ENCODE assay signal across 17 cellular contexts in the genomic region with DNA sequence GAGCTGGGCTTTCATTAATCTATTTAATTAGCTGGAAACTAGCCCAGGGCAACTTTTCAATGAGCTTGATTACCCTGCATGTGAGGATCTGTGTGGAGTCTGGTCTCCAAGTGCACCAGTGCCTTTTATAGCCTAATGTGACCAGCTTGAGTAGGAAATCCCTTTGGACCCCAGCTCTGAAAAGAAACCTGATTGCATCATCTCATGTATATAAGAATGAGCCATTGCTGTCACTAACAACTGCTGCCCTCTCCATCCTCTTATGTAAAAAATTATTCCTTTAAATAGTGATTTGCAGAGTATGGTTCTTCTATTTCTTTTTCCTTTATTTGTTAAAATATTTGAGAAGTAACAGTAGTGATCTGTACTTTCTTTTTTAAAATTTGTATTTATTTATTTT.
A peak's percentile ranks its signal among the peaks of the same experiment; 100 is the strongest.
DNase-seq lines count a peak whose midpoint lies in the region; ATAC-seq, FAIRE-seq and TF ChIP-seq lines count a peak whose summit lies in the region.
"Had no signal": no experiment of that assay in that cellular context is flagged by ENCODE, and none has a peak within 500 bp of the region (broad histone marks: within the 10 kb centered on the region; RNA-seq: fewer than 3 reads in every experiment).

No MANE protein-coding gene starts in this region.

- FAIRE-seq in HepG2 (lab: Jason Lieb, UNC) (no peak), H1 (lab: Jason Lieb, UNC) (no peak)

- H2BK20ac ChIP-seq in H1 (ENCODE audit: low read length): no peak overlapping the region

- H3K56ac ChIP-seq in H1 (replicated peaks; ENCODE audit: insufficient read length, low read depth, low read length): no peak overlapping the region

- H3K4me2 ChIP-seq in HepG2 (ENCODE audit: low read depth, low read length) (no peak overlapping the region), H1 (ENCODE audit: insufficient read depth in 1 of 2, low read depth in 2 of 2, low read length in 2 of 2) (no peak overlapping the region), smooth muscle cell (peak overlapping the region; percentile 6)
- H3K4me2 ChIP-seq: BLaER1 treated with 17β-estradiol and CSF1 and Interleukin-3, amounts not matched to agents 10 nM and 100 nM; KMS-11 had no signal

- H3K27me3 Mint-ChIP-seq in CD14-positive monocyte (ENCODE audit: low read depth in 3 of 3): no peaks in the 10 kb centered on the region

- intact Hi-C loops in HepG2 (cut with micrococcal nuclease; ENCODE audit: unreplicated experiment): no loop called here
- intact Hi-C loops in right lobe of liver (cut with DNase I): no loop called here
- intact Hi-C loops in CD14-positive monocyte (cut with micrococcal nuclease): no loop called here

- TF ChIP-seq EP300 in HepG2 (IDR thresholded peaks at IDR 0.05; ENCODE audit: low read depth in 2 of 2, low read length in 2 of 2) (no peak), HepG2 (CRISPR knock-in tag; IDR thresholded peaks at IDR 0.05; ENCODE audit: borderline replicate concordance) (no peak), H1 (IDR thresholded peaks at IDR 0.05; ENCODE audit: borderline replicate concordance in 1 of 2, low read depth in 2 of 2, low read length in 2 of 2) (no peak)

- no peak overlapping the region for H3K4me3 ChIP-seq in HepG2 (replicated peaks in 1 of 3; ENCODE audit: insufficient read depth in 1 of 3, low read depth in 2 of 3, low read length in 3 of 3)
- H3K4me3 ChIP-seq in right lobe of liver: no peak overlapping the region
- no peak overlapping the region for H3K4me3 ChIP-seq in H1 (ENCODE audit: extremely low read depth in 1 of 4, insufficient read depth in 2 of 4, low read depth in 3 of 4, low read length in 4 of 4)
- H3K4me3 ChIP-seq in smooth muscle cell: no peak overlapping the region
- H3K4me3 ChIP-seq: BLaER1 treated with 17β-estradiol and CSF1 and Interleukin-3, amounts not matched to agents 10 nM and 100 nM had no signal

- no peak overlapping the region for H2BK15ac ChIP-seq in H1 (ENCODE audit: low read length)

- no peak overlapping the region for H2AK5ac ChIP-seq in H1 (ENCODE audit: low read depth, low read length)

- ATAC-seq in HepG2 (no peak), right lobe of liver (no peak), GM21576 (IDR thresholded peaks at IDR 0.05; ENCODE audit: unreplicated experiment) (no peak)

- H3K27me3 ChIP-seq in HepG2 (ENCODE audit: control insufficient read depth in 1 of 2, insufficient read depth in 2 of 2, low read length in 2 of 2) (no peaks in the 10 kb centered on the region; a peak in 1 of 5 replicates), right lobe of liver (no peaks in the 10 kb centered on the region), H1 (replicated peaks in 1 of 4; ENCODE audit: control insufficient read depth in 3 of 4, extremely low read depth in 1 of 4, insufficient read depth in 3 of 4, low read length in 3 of 4) (no peaks in the 10 kb centered on the region), smooth muscle cell (ENCODE audit: low read depth) (no peaks in the 10 kb centered on the region)
- H3K27me3 ChIP-seq: BLaER1 treated with 17β-estradiol and CSF1 and Interleukin-3, amounts not matched to agents 10 nM and 100 nM had no signal

- no peak overlapping the region for H3K14ac ChIP-seq in H1 (ENCODE audit: insufficient read length)

- no peak overlapping the region for H3K27ac Mint-ChIP-seq in CD14-positive monocyte

- peaks cover 0 to 6% (median 0%) of the 10 kb centered on the region in 7 donors for H3K9me3 Mint-ChIP-seq in CD14-positive monocyte

- H2BK5ac ChIP-seq in H1 (ENCODE audit: low read depth, low read length): no peak overlapping the region

- no peak overlapping the region for H3K18ac ChIP-seq in H1 (ENCODE audit: extremely low read depth, low read length)

- TF ChIP-seq RAD21 in HepG2 (CRISPR knock-in tag; IDR thresholded peaks at IDR 0.05) (no peak), H1 (IDR thresholded peaks at IDR 0.05 in 1 of 2, conservative IDR thresholded peaks at IDR 0.05 in 1 of 2; ENCODE audit: low read depth in 2 of 2, low read length in 2 of 2) (no peak)

- H4K5ac ChIP-seq in H1 (ENCODE audit: insufficient read length, low read depth, low read length): no peak overlapping the region

- H3K4me1 Mint-ChIP-seq in CD14-positive monocyte: no peaks in the 10 kb centered on the region

- H3K36me3 ChIP-seq in HepG2 (replicated peaks in 1 of 2; ENCODE audit: control insufficient read depth in 1 of 2, insufficient read depth in 2 of 2, low read length in 2 of 2) (no peaks in the 10 kb centered on the region), right lobe of liver (no peaks in the 10 kb centered on the region), H1 (ENCODE audit: control insufficient read depth in 2 of 4, insufficient read depth in 4 of 4, low read length in 3 of 4) (no peaks in the 10 kb centered on the region), smooth muscle cell (ENCODE audit: low read depth) (no peaks in the 10 kb centered on the region)
- H3K36me3 ChIP-seq: BLaER1 treated with 17β-estradiol and CSF1 and Interleukin-3, amounts not matched to agents 10 nM and 100 nM had no signal

- H4K8ac ChIP-seq in H1 (ENCODE audit: extremely low read depth, insufficient read depth, low read length): no peak overlapping the region

- no peaks in the 10 kb centered on the region for H3K23me2 ChIP-seq in H1 (ENCODE audit: low read depth, low read length)

- H3K9me3 ChIP-seq in HepG2 (ENCODE audit: low read length): no peaks in the 10 kb centered on the region
- H3K9me3 ChIP-seq in right lobe of liver: no peaks in the 10 kb centered on the region
- H3K9me3 ChIP-seq in H1 (ENCODE audit: insufficient read depth in 2 of 2, low read depth in 1 of 2, low read length in 1 of 2): no peaks in the 10 kb centered on the region
- H3K9me3 ChIP-seq in smooth muscle cell (replicated peaks; ENCODE audit: low read depth): no peaks in the 10 kb centered on the region

- POLR2A ChIA-PET in HepG2 (lab: Yijun Ruan, JAX): no interaction called here
- POLR2A ChIA-PET in H1 (lab: Charles Lee; ENCODE audit: partially characterized antibody): interaction anchor here (0.8 kb wide), 1 partner anchor 249 kb away, joined by 3 read pairs; no protein-coding TSS in a partner anchor

- H3K4me1 ChIP-seq in HepG2 (ENCODE audit: insufficient read depth, low read length) (no peaks in the 10 kb centered on the region), right lobe of liver (no peaks in the 10 kb centered on the region), H1 (replicated peaks in 1 of 4; ENCODE audit: control insufficient read depth in 3 of 4, insufficient read depth in 4 of 4, low read length in 3 of 4) (no peaks in the 10 kb centered on the region), smooth muscle cell (ENCODE audit: low read depth) (peaks cover 9% of the 10 kb centered on the region)
- H3K4me1 ChIP-seq: BLaER1 treated with 17β-estradiol and CSF1 and Interleukin-3, amounts not matched to agents 10 nM and 100 nM had no signal

- H2AFZ ChIP-seq in HepG2 (ENCODE audit: low read length): no peak overlapping the region
- H2AFZ ChIP-seq in H1 (ENCODE audit: low read length): no peak overlapping the region
- H2AFZ ChIP-seq in smooth muscle cell (ENCODE audit: low read depth): no peak overlapping the region

- no peaks in the 10 kb centered on the region for H4K20me1 ChIP-seq in HepG2 (ENCODE audit: insufficient read depth, low read length)
- no peaks in the 10 kb centered on the region for H4K20me1 ChIP-seq in H1 (replicated peaks in 1 of 2; ENCODE audit: control insufficient read depth in 1 of 2, insufficient read depth in 2 of 2, low read length in 2 of 2)
- no peaks in the 10 kb centered on the region for H4K20me1 ChIP-seq in smooth muscle cell (ENCODE audit: low read depth)
- H4K20me1 ChIP-seq: BLaER1 treated with 17β-estradiol and CSF1 and Interleukin-3, amounts not matched to agents 10 nM and 100 nM had no signal

- TF ChIP-seq CTCF in HepG2 (CRISPR knock-in tag; IDR thresholded peaks at IDR 0.05): no peak
- TF ChIP-seq CTCF in right lobe of liver (IDR thresholded peaks at IDR 0.05): no peak
- no peak for TF ChIP-seq CTCF in H1 (IDR thresholded peaks at IDR 0.05; ENCODE audit: control extremely low read depth in 1 of 3, insufficient read depth in 1 of 3, low read depth in 1 of 3, low read length in 3 of 3)
- TF ChIP-seq CTCF in smooth muscle cell (IDR thresholded peaks at IDR 0.05; ENCODE audit: borderline replicate concordance, insufficient read depth, poor library complexity, severe bottlenecking): no peak
- no peak for TF ChIP-seq CTCF in CD14-positive monocyte (IDR thresholded peaks at IDR 0.05)

- no peak overlapping the region for H2BK120ac ChIP-seq in H1 (replicated peaks; ENCODE audit: low read depth, low read length)

- no peak overlapping the region for H3K23ac ChIP-seq in H1 (ENCODE audit: insufficient read length)

- CTCF ChIA-PET in HepG2 (lab: Yijun Ruan, JAX; ENCODE audit: low intra/inter-chr PET ratio, low total read pairs) (no interaction called here), H1 (lab: Charles Lee; ENCODE audit: partially characterized antibody) (interaction anchor here (1.7 kb wide), 1 partner anchor 36 kb away, joined by 4 read pairs; no protein-coding TSS in a partner anchor)

- H2BK12ac ChIP-seq in H1 (ENCODE audit: low read depth, low read length): no peak overlapping the region

- H3K79me1 ChIP-seq in H1 (ENCODE audit: low read depth, low read length): no peaks in the 10 kb centered on the region

- peaks cover 40 to 54% of the 10 kb centered on the region in 2 donors for H3K36me3 Mint-ChIP-seq in CD14-positive monocyte

- in situ Hi-C loops in HepG2 (cut with HindIII; ENCODE audit: extremely low pct_ligation_motif_present, low pct_unique_long_range_greater_than_20kb): no loop called here

- H4K91ac ChIP-seq in H1 (replicated peaks; ENCODE audit: insufficient read length, low read length): no peak overlapping the region

- no peaks in the 10 kb centered on the region for H3F3A ChIP-seq in smooth muscle cell (ENCODE audit: low read depth)

- DNase-seq in HepG2 (ENCODE audit: low spot score) (no peak), right lobe of liver (no peak), NCI-H82 treated with DMSO at 0.1 percent for 48 hours (lab: John Stamatoyannopoulos, UW; ENCODE audit: unreplicated experiment) (peak; percentile 60), H1 (ENCODE audit: low read depth in 1 of 2, low spot score in 2 of 2) (no peak), smooth muscle cell (lab: John Stamatoyannopoulos, UW; ENCODE audit: unreplicated experiment) (no peak), CD14-positive monocyte (ENCODE audit: low spot score) (no peak), HPDE6-E6E7 (ENCODE audit: extremely low spot score) (no peak)
- DNase-seq: DMS153, EL, NCI-H1092, NCI-H187, NCI-H2171 treated with DMSO at 0.1 percent for 48 hours, NCI-H446 treated with DMSO at 0.1 percent for 48 hours, SHP77 treated with DMSO at 0.1 percent for 48 hours had no signal

- no peak overlapping the region for H3K9ac ChIP-seq in HepG2 (ENCODE audit: insufficient read depth, low read depth, low read length)
- H3K9ac ChIP-seq in H1 (replicated peaks in 1 of 4; ENCODE audit: extremely low read depth in 1 of 4, low read depth in 3 of 4, low read length in 3 of 4): no peak overlapping the region
- H3K9ac ChIP-seq in smooth muscle cell (ENCODE audit: low read depth): no peak overlapping the region
- H3K9ac ChIP-seq: BLaER1 treated with 17β-estradiol and CSF1 and Interleukin-3, amounts not matched to agents 10 nM and 100 nM; KMS-11 had no signal

- no TSS peak for BruUV-seq in HepG2 (replicated peaks; lab: Mats Ljungman, UMichigan)

- no peaks in the 10 kb centered on the region for H3K79me2 ChIP-seq in HepG2 (ENCODE audit: insufficient read depth, low read length)
- no peaks in the 10 kb centered on the region for H3K79me2 ChIP-seq in H1 (ENCODE audit: control insufficient read depth in 1 of 2, insufficient read depth in 2 of 2, low read length in 2 of 2)
- no peaks in the 10 kb centered on the region for H3K79me2 ChIP-seq in smooth muscle cell (ENCODE audit: low read depth)

- no peak overlapping the region for H3K4me3 Mint-ChIP-seq in CD14-positive monocyte

- no peak overlapping the region for H3K4ac ChIP-seq in H1 (replicated peaks; ENCODE audit: insufficient read length, low read depth, low read length)

- TF ChIP-seq POLR2A in HepG2 (IDR thresholded peaks at IDR 0.05; ENCODE audit: insufficient read depth in 1 of 2, low read depth in 2 of 2, low read length in 2 of 2) (no peak), right lobe of liver (IDR thresholded peaks at IDR 0.05) (no peak), H1 (IDR thresholded peaks at IDR 0.05; ENCODE audit: control extremely low read depth in 1 of 2, low read depth in 2 of 2, low read length in 2 of 2) (no peak)

- H3K27ac ChIP-seq in HepG2 (ENCODE audit: extremely low read length, insufficient read depth, low read length) (no peak overlapping the region), right lobe of liver (no peak overlapping the region), H1 (ENCODE audit: low read depth, low read length) (no peak overlapping the region), smooth muscle cell (ENCODE audit: low read depth) (no peak overlapping the region)
- H3K27ac ChIP-seq: BLaER1 treated with 17β-estradiol and CSF1 and Interleukin-3, amounts not matched to agents 10 nM and 100 nM; KMS-11 had no signal

Comparison
In these comparisons a context has a peak if more than half of its experiments do, and no peak if none do; other contexts are left out.
1. Of the 41 proteins assayed by ChIP-seq in both HepG2 and H1: peak only in HepG2: none; only in H1: none; in both: CEBPB; in neither: 40.